In the genomic region with DNA sequence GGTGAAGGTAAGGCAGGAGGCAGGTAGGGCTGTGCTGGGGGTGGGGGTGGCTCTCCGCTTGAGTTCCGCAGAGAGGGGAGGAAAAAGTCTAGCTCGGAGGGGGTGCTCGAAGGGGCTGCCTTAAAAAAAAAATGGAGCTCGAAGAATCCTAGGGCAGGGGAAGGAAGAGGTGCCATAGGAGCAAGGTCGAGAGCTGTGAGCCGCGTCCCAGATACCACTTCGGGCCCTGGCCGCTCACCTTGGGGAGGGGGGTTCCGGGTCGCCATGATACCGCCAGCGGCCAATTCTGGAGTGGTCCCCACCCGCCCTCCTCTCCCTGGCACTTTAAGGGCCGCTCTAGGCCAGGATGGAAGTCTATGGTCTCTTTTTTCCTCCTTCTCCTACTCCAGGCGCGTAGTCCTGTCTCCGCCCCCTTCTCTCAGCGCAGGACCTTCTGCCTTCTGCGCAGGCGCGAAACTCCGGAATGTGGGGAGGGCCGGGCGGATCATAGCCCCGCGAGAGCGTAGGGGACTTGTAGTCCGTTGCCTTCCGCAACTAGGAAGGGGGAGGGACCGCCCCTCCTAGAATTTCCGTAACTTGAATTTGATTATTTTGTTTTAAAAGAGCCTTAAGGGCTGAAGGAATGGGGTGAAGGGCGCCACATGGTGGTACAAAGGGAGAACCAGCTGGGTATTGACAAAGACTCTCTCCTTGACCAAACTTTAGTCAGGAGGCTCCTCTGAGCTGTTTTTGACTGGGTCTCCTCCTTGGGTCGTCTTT, we compare ENCODE assay signal across 8 cellular contexts.
DNase-seq lines count a peak whose midpoint lies in the region; ATAC-seq lines count a peak whose summit lies in the region.

A gene with protein sequence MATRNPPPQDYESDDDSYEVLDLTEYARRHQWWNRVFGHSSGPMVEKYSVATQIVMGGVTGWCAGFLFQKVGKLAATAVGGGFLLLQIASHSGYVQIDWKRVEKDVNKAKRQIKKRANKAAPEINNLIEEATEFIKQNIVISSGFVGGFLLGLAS (minus strand): TSS at position 293 of the 759 bp plus-strand sequence. CDS start 27 bp downstream, at position 266.

- H3K9me3 ChIP-seq in effector memory CD4-positive, alpha-beta T cell (ENCODE audit: control insufficient read depth, low read length) = no peaks in the 10 kb centered on the region

- ATAC-seq in GM19467 (IDR thresholded peaks at IDR 0.05; ENCODE audit: unreplicated experiment) (peak; percentile 98), memory B cell (ENCODE audit: low read depth) (peak; percentile 95)

- H3K27ac Mint-ChIP-seq in memory B cell = peak within 1 kb of the TSS; percentile 91

- peak within 1 kb of the TSS; percentile 63 for H3K27ac ChIP-seq in effector memory CD4-positive, alpha-beta T cell (ENCODE audit: insufficient read depth, low read length, poor library complexity, severe bottlenecking)

- no peaks in the 10 kb centered on the region for H3K9me3 Mint-ChIP-seq in memory B cell

- H3K4me1 Mint-ChIP-seq in memory B cell = peaks cover 15% of the 10 kb centered on the region

- H3K4me3 ChIP-seq in effector memory CD4-positive, alpha-beta T cell (ENCODE audit: insufficient read depth, low read depth, low read length, poor library complexity, severe bottlenecking) = peak within 1 kb of the TSS; percentile 81

- peak; percentile 95 for DNase-seq in CMK (ENCODE audit: low read depth)
- DNase-seq in HS-27A (ENCODE audit: low read depth) = peak; percentile 67
- DNase-seq in NK-92 treated with Interleukin-12 subunit alpha and Interleukin-12 subunit beta, amount 100 ng/mL, for 24 hours (lab: John Stamatoyannopoulos, UW) = peak; percentile 79
- peak; percentile 80 to 89 for DNase-seq in activated CD8-positive, alpha-beta memory T cell treated with anti-CD3 and anti-CD28 coated beads for 4 hours (ENCODE audit: low read depth in 2 of 2)
- DNase-seq in effector memory CD4-positive, alpha-beta T cell = peak; percentile 83 to 88 (median 87)
- peak; percentile 78 to 91 for DNase-seq in memory B cell (ENCODE audit: low spot score in 2 of 2)
- peak; percentile 62 for DNase-seq in stimulated activated CD8-positive, alpha-beta memory T cell treated with anti-CD3 and anti-CD28 coated beads, Interleukin-12 subunit alpha, Interleukin-12 subunit beta, amount 100 ng/mL, for 24 hours (ENCODE audit: extremely low read depth)

- H3K27me3 ChIP-seq in effector memory CD4-positive, alpha-beta T cell (replicated peaks; ENCODE audit: control insufficient read depth, insufficient read depth, low read length, poor library complexity, severe bottlenecking) = no peaks in the 10 kb centered on the region

- H3K36me3 Mint-ChIP-seq in memory B cell = peaks cover 1% of the 10 kb centered on the region

- peak within 1 kb of the TSS; percentile 92 for H3K4me3 Mint-ChIP-seq in memory B cell

- peaks cover 7% of the 10 kb centered on the region for H3K4me1 ChIP-seq in effector memory CD4-positive, alpha-beta T cell (ENCODE audit: control insufficient read depth, insufficient read depth, low read length, poor library complexity, severe bottlenecking)

- no peaks in the 10 kb centered on the region for H3K27me3 Mint-ChIP-seq in memory B cell

- no peaks in the 10 kb centered on the region for H3K36me3 ChIP-seq in effector memory CD4-positive, alpha-beta T cell (ENCODE audit: control insufficient read depth, insufficient read depth, low read length)

Comparison
In these comparisons a context has a peak if more than half of its experiments do, and no peak if none do; other contexts are left out.
1. Peak in every context shown above with its lines: DNase-seq, ATAC-seq, H3K4me3 ChIP-seq and H3K27ac ChIP-seq.